ENCODE assay signal across 16 cellular contexts in genomic region chr22:37305873-37306272, GRCh38. TPM values are rescaled to one million over a fixed set of nuclear protein-coding genes. Genes with fewer than 3 reads are reported as not detected.
DNase-seq lines count a peak whose midpoint lies in the region; ATAC-seq and TF ChIP-seq lines count a peak whose summit lies in the region.
"Had no signal": no experiment of that assay in that cellular context is flagged by ENCODE, and none has a peak within 500 bp of the region (broad histone marks: within the 10 kb centered on the region; RNA-seq: fewer than 3 reads in every experiment).

No MANE protein-coding gene starts in this region.

- DNase-seq in Right ventricle myocardium inferior (ENCODE audit: missing footprints), result peak; percentile 32
- DNase-seq in heart right ventricle, result no peak
- no peak for DNase-seq in T-cell
- DNase-seq in epithelial cell of prostate (ENCODE audit: low read depth, low spot score), result no peak
- no peak for DNase-seq in glutamatergic neuron
- DNase-seq in NCI-H1092 treated with DMSO at 0.1 percent for 48 hours (lab: John Stamatoyannopoulos, UW), result no peak
- DNase-seq: hypothalamus; NCI-H2107; stimulated activated naive CD4-positive, alpha-beta T cell; T1000 had no signal

- CTCF ChIA-PET in T-cell (lab: Charles Lee), result interaction anchor here in 1 of 2 donors (0.7 to 0.9 kb wide), 2 partner anchors 10 to 303 kb away, joined by 3 read pairs; partner anchors contain the start of gene GGA1

- no peak for ATAC-seq in Right ventricle myocardium inferior
- no peak for ATAC-seq in heart right ventricle
- ATAC-seq in T-cell (replicated peaks in 1 of 4), result no peak
- no peak for ATAC-seq in GM19023 (IDR thresholded peaks at IDR 0.05; ENCODE audit: unreplicated experiment)

- no peak overlapping the region for H3K4me3 ChIP-seq in heart right ventricle
- H3K4me3 ChIP-seq in subcutaneous abdominal adipose tissue (ENCODE audit: low read depth in 1 of 5, low read length in 5 of 5), result no peak overlapping the region

- intact Hi-C loops in Right ventricle myocardium inferior (cut with DNase I) (no loop called here), heart right ventricle (cut with DNase I) (no loop called here)

- H3K27me3 Mint-ChIP-seq in T-cell, result no peaks in the 10 kb centered on the region
- H3K27me3 Mint-ChIP-seq in glutamatergic neuron (ENCODE audit: unreplicated experiment), result peaks cover 11% of the 10 kb centered on the region

- H3K9me3 Mint-ChIP-seq in T-cell (no peaks in the 10 kb centered on the region), glutamatergic neuron (ENCODE audit: unreplicated experiment) (peaks cover 6% of the 10 kb centered on the region)

- TF ChIP-seq CTCF in heart right ventricle (IDR thresholded peaks at IDR 0.05) (no peak), glutamatergic neuron (IDR thresholded peaks at IDR 0.05; ENCODE audit: partially characterized antibody, unreplicated experiment) (no peak)

- H3K27ac Mint-ChIP-seq in T-cell, result peak overlapping the region; percentile 99
- H3K27ac Mint-ChIP-seq in glutamatergic neuron (ENCODE audit: unreplicated experiment), result no peak overlapping the region

- H3K27ac ChIP-seq in heart right ventricle (peak overlapping the region in 4 of 10 donors; percentile 74 to 90 (median 84)), epithelial cell of prostate (peak overlapping the region; percentile 99), subcutaneous abdominal adipose tissue (ENCODE audit: low read depth, low read length) (peak overlapping the region; percentile 24)
- H3K27ac ChIP-seq: parathyroid adenoma had no signal

- no peak overlapping the region for H3K9ac ChIP-seq in subcutaneous abdominal adipose tissue (ENCODE audit: low read length in 5 of 5)
- H3K9ac ChIP-seq: parathyroid adenoma had no signal

- H3K36me3 Mint-ChIP-seq in T-cell (peaks cover 49% of the 10 kb centered on the region), glutamatergic neuron (ENCODE audit: unreplicated experiment) (no peaks in the 10 kb centered on the region)

- WGBS in heart right ventricle, 2 donors, result 70 to 85% methylated on average over 2 of the region's 2 CpGs

- H3K4me1 ChIP-seq in heart right ventricle (peaks cover 5 to 100% (median 21%) of the 10 kb centered on the region in 9 donors), subcutaneous abdominal adipose tissue (ENCODE audit: control insufficient read depth in 5 of 5, insufficient read depth in 5 of 5, low read length in 5 of 5) (peaks cover 12 to 73% (median 44%) of the 10 kb centered on the region in 5 donors)
- H3K4me1 ChIP-seq: parathyroid adenoma had no signal

- H3K36me3 ChIP-seq in heart right ventricle, result peaks cover 0 to 78% (median 0%) of the 10 kb centered on the region in 9 donors
- H3K36me3 ChIP-seq in subcutaneous abdominal adipose tissue (ENCODE audit: control insufficient read depth in 5 of 5, insufficient read depth in 5 of 5, low read length in 5 of 5), result peaks cover 0 to 31% (median 0%) of the 10 kb centered on the region in 5 donors

- POLR2A ChIA-PET in T-cell (lab: Charles Lee), result no interaction called here

- H3K9me3 ChIP-seq in heart right ventricle, result no peaks in the 10 kb centered on the region
- H3K9me3 ChIP-seq in subcutaneous abdominal adipose tissue (ENCODE audit: control insufficient read depth in 5 of 5, low read length in 5 of 5), result no peaks in the 10 kb centered on the region

- H3K4me3 Mint-ChIP-seq in T-cell (peak overlapping the region in 1 of 3 donors; percentile 81), glutamatergic neuron (ENCODE audit: unreplicated experiment) (no peak overlapping the region)

- H3K4me1 Mint-ChIP-seq in T-cell, result peaks cover 88 to 95% (median 94%) of the 10 kb centered on the region in 3 donors
- peaks cover 9% of the 10 kb centered on the region for H3K4me1 Mint-ChIP-seq in glutamatergic neuron (ENCODE audit: low read depth, unreplicated experiment)

- H3K27me3 ChIP-seq in heart right ventricle (peaks cover 0 to 5% (median 0%) of the 10 kb centered on the region in 7 donors), subcutaneous abdominal adipose tissue (ENCODE audit: control insufficient read depth in 5 of 5, insufficient read depth in 4 of 5, low read length in 5 of 5) (peaks cover 0 to 21% (median 7%) of the 10 kb centered on the region in 5 donors)

RNA-seq across cellular contexts. Expression of gene CYTH4, which starts 23.6 kb away (rescaled TPM):
- total RNA-seq in Right ventricle myocardium inferior, result 7.5 TPM
- total RNA-seq in heart right ventricle, result 10 to 100 TPM in 1 of 10 donors, 1 to 10 TPM in 9; 1.8 to 29.3 (median 4.8) TPM
- 1 to 10 TPM; 2.1 to 4.0 TPM for polyA plus RNA-seq in heart right ventricle
- total RNA-seq in T-cell, result 100 to 1,000 TPM; 146 to 181 (median 151) TPM
- total RNA-seq in glutamatergic neuron (ENCODE audit: unreplicated experiment), result not detected
- total RNA-seq: bronchial epithelial cell, lung microvascular endothelial cell had no signal
- polyA plus RNA-seq: BJ had no signal

Comparison
In these comparisons a context has a peak if more than half of its experiments do, and no peak if none do; other contexts are left out.
1. RNA of gene CYTH4, which starts 23.6 kb away (total RNA-seq): 146 to 181 TPM in T-cell; 7.5 TPM in Right ventricle myocardium inferior (single experiment), 1.8 to 29.3 TPM in heart right ventricle and not detected in glutamatergic neuron (single experiment); every median in the first group is over 4 times any median in the second.